In genomic region chr14:34980337-34980900, GRCh38 we compare ENCODE assay signal across 10 cellular contexts. TPM values are rescaled to one million over a fixed set of nuclear protein-coding genes. Genes with fewer than 3 reads are reported as not detected.
A peak's percentile ranks its signal among the peaks of the same experiment; 100 is the strongest.
DNase-seq lines count a peak whose midpoint lies in the region; ATAC-seq, FAIRE-seq and TF ChIP-seq lines count a peak whose summit lies in the region.
"Had no signal": no experiment of that assay in that cellular context is flagged by ENCODE, and none has a peak within 500 bp of the region (broad histone marks: within the 10 kb centered on the region; RNA-seq: fewer than 3 reads in every experiment).

No MANE protein-coding gene starts in this region.

- H3K23ac ChIP-seq in H1 (ENCODE audit: insufficient read length), result no peak overlapping the region

- no peak overlapping the region for H2BK20ac ChIP-seq in H1 (ENCODE audit: low read length)

- H3K36me3 ChIP-seq in CD8-positive, alpha-beta T cell (ENCODE audit: insufficient read depth, low read length), result no peaks in the 10 kb centered on the region
- H3K36me3 ChIP-seq in MM.1S (replicated peaks; ENCODE audit: insufficient read depth, low read length) (no peaks in the 10 kb centered on the region), H1 (ENCODE audit: control insufficient read depth in 2 of 4, insufficient read depth in 4 of 4, low read length in 3 of 4) (no peaks in the 10 kb centered on the region), neuron (ENCODE audit: insufficient read depth, low read length) (peaks cover 3% of the 10 kb centered on the region)
- H3K36me3 ChIP-seq: gastroesophageal sphincter, tibial nerve had no signal

- H3K4me1 ChIP-seq in CD8-positive, alpha-beta T cell (ENCODE audit: insufficient read depth, low read length), result peaks cover 32% of the 10 kb centered on the region
- H3K4me1 ChIP-seq in MM.1S (ENCODE audit: low read length), result 0 out of 2 replicates have a peak, but pooled peaks cover 8% of the 10 kb centered on the region
- peaks cover 0 to 5% (median 2%) of the 10 kb centered on the region in 4 experiments; a peak in 3 of 7 replicates for H3K4me1 ChIP-seq in H1 (replicated peaks in 1 of 4; ENCODE audit: control insufficient read depth in 3 of 4, insufficient read depth in 4 of 4, low read length in 3 of 4)
- H3K4me1 ChIP-seq in neuron (ENCODE audit: insufficient read depth, low read length), result peaks cover 20% of the 10 kb centered on the region

- H3K56ac ChIP-seq in H1 (replicated peaks; ENCODE audit: insufficient read length, low read depth, low read length), result no peak overlapping the region

- H3K9ac ChIP-seq in MM.1S (ENCODE audit: low read length) (peak overlapping the region; percentile 55; the same call in 1 of the 2 replicates), H1 (replicated peaks in 1 of 4; ENCODE audit: extremely low read depth in 1 of 4, low read depth in 3 of 4, low read length in 3 of 4) (no peak overlapping the region)

- peaks cover 17% of the 10 kb centered on the region for H3F3A ChIP-seq in MM.1S (ENCODE audit: insufficient read depth, low read length)

- no peak overlapping the region for H3K27ac Mint-ChIP-seq in CD8-positive, alpha-beta T cell

- H3K14ac ChIP-seq in H1 (ENCODE audit: insufficient read length), result no peak overlapping the region

- peaks cover 20% of the 10 kb centered on the region for H3K36me3 Mint-ChIP-seq in CD8-positive, alpha-beta T cell

- no peak overlapping the region for H4K91ac ChIP-seq in H1 (replicated peaks; ENCODE audit: insufficient read length, low read length)

- FAIRE-seq in H1 (lab: Jason Lieb, UNC), result no peak

- TF ChIP-seq RAD21 in H1 (IDR thresholded peaks at IDR 0.05 in 1 of 2, conservative IDR thresholded peaks at IDR 0.05 in 1 of 2; ENCODE audit: low read depth in 2 of 2, low read length in 2 of 2), result no peak

- H3K27me3 Mint-ChIP-seq in CD8-positive, alpha-beta T cell (ENCODE audit: low read depth), result no peaks in the 10 kb centered on the region

- H3K4me2 ChIP-seq in MM.1S (ENCODE audit: low read depth, low read length) (peak overlapping the region; percentile 87; the same call in 1 of the 2 replicates), H1 (ENCODE audit: insufficient read depth in 1 of 2, low read depth in 2 of 2, low read length in 2 of 2) (peak overlapping the region; percentile 73 to 98; a peak in 3 of 4 replicates)

- H3K9me2 ChIP-seq in MM.1S (replicated peaks; ENCODE audit: insufficient read depth, low read length), result no peaks in the 10 kb centered on the region

- no peak for TF ChIP-seq POLR2A in H1 (IDR thresholded peaks at IDR 0.05; ENCODE audit: control extremely low read depth in 1 of 2, low read depth in 2 of 2, low read length in 2 of 2)

- no peak overlapping the region for H2BK5ac ChIP-seq in H1 (ENCODE audit: low read depth, low read length)

- no peak for ATAC-seq in CD8-positive, alpha-beta T cell
- ATAC-seq: gastroesophageal sphincter had no signal

- H2AK5ac ChIP-seq in H1 (ENCODE audit: low read depth, low read length), result no peak overlapping the region

- H4K20me1 ChIP-seq in MM.1S (ENCODE audit: insufficient read depth, low read length), result no peaks in the 10 kb centered on the region
- no peaks in the 10 kb centered on the region for H4K20me1 ChIP-seq in H1 (replicated peaks in 1 of 2; ENCODE audit: control insufficient read depth in 1 of 2, insufficient read depth in 2 of 2, low read length in 2 of 2)

- H3K27me3 ChIP-seq in CD8-positive, alpha-beta T cell (ENCODE audit: insufficient read depth, low read length), result no peaks in the 10 kb centered on the region
- H3K27me3 ChIP-seq in MM.1S (replicated peaks; ENCODE audit: insufficient read depth, low read length) (no peaks in the 10 kb centered on the region), H1 (replicated peaks in 1 of 4; ENCODE audit: control insufficient read depth in 3 of 4, extremely low read depth in 1 of 4, insufficient read depth in 3 of 4, low read length in 3 of 4) (no peaks in the 10 kb centered on the region), neuron (ENCODE audit: insufficient read depth, low read length) (no peaks in the 10 kb centered on the region)
- H3K27me3 ChIP-seq: gastroesophageal sphincter, tibial nerve had no signal

- H2AFZ ChIP-seq in MM.1S (ENCODE audit: low read length) (no peak overlapping the region), H1 (ENCODE audit: low read length) (no peak overlapping the region), neuron (ENCODE audit: low read depth, low read length) (peak overlapping the region; percentile 70)

- no peak overlapping the region for H2BK120ac ChIP-seq in H1 (replicated peaks; ENCODE audit: low read depth, low read length)

- no peak overlapping the region for H2BK12ac ChIP-seq in H1 (ENCODE audit: low read depth, low read length)

- intact Hi-C loops in CD8-positive, alpha-beta T cell (cut with DNase I, micrococcal nuclease), result loop anchor here (5.0 kb wide), 8 partner anchors 268 to 1342 kb away; partner anchors contain the start of genes CFL2 (in 2 of the 2), SPTSSA (in 2 of the 2), EAPP (in 1 of the 2) and MBIP (in 1 of the 2)

- no peak for DNase-seq in CD8-positive, alpha-beta T cell
- DNase-seq in MM.1S, result no peak
- no peak for DNase-seq in H1 (ENCODE audit: low read depth in 1 of 2, low spot score in 2 of 2)
- DNase-seq in amygdala (lab: John Stamatoyannopoulos, UW), result no peak
- DNase-seq in kidney glomerular epithelial cell (lab: John Stamatoyannopoulos, UW), result no peak
- no peak for DNase-seq in NCI-H226
- DNase-seq in activated CD4-positive, alpha-beta T cell treated with anti-CD3 and anti-CD28 coated beads for 1 hour, result no peak

- peaks cover 5% of the 10 kb centered on the region; the same call in 1 of the 2 replicates for H3K79me1 ChIP-seq in H1 (ENCODE audit: low read depth, low read length)

- H3K18ac ChIP-seq in H1 (ENCODE audit: extremely low read depth, low read length), result no peak overlapping the region

- no peak overlapping the region for H4K5ac ChIP-seq in H1 (ENCODE audit: insufficient read length, low read depth, low read length)

- H3K9me3 Mint-ChIP-seq in CD8-positive, alpha-beta T cell, result no peaks in the 10 kb centered on the region

- no peak overlapping the region for H3K27ac ChIP-seq in CD8-positive, alpha-beta T cell (ENCODE audit: low read depth, low read length)
- H3K27ac ChIP-seq in MM.1S (ENCODE audit: low read length) (peak overlapping the region; percentile 98; the same call in 1 of the 2 replicates), H1 (ENCODE audit: low read depth, low read length) (no peak overlapping the region)

- no peaks in the 10 kb centered on the region for H3K9me3 ChIP-seq in CD8-positive, alpha-beta T cell (ENCODE audit: low read length)
- H3K9me3 ChIP-seq in MM.1S (replicated peaks; ENCODE audit: insufficient read depth, low read length) (no peaks in the 10 kb centered on the region), H1 (ENCODE audit: insufficient read depth in 2 of 2, low read depth in 1 of 2, low read length in 1 of 2) (no peaks in the 10 kb centered on the region), neuron (ENCODE audit: low read length) (no peaks in the 10 kb centered on the region)
- H3K9me3 ChIP-seq: gastroesophageal sphincter, tibial nerve had no signal

- H3K4ac ChIP-seq in H1 (replicated peaks; ENCODE audit: insufficient read length, low read depth, low read length), result no peak overlapping the region

- no peak for TF ChIP-seq EP300 in H1 (IDR thresholded peaks at IDR 0.05; ENCODE audit: borderline replicate concordance in 1 of 2, low read depth in 2 of 2, low read length in 2 of 2)

- H3K79me2 ChIP-seq in MM.1S (ENCODE audit: low read length) (peaks cover 52% of the 10 kb centered on the region), H1 (ENCODE audit: control insufficient read depth in 1 of 2, insufficient read depth in 2 of 2, low read length in 2 of 2) (peaks cover 0 to 63% of the 10 kb centered on the region in 2 experiments; a peak in 2 of 4 replicates)

- H3K4me3 Mint-ChIP-seq in CD8-positive, alpha-beta T cell, result peak overlapping the region; percentile 22

- 0 out of 2 replicates have a peak overlapping the region, but pooled peaks have one; percentile 1 for H4K8ac ChIP-seq in H1 (ENCODE audit: extremely low read depth, insufficient read depth, low read length)

- H2BK15ac ChIP-seq in H1 (ENCODE audit: low read length), result no peak overlapping the region

- CTCF ChIA-PET in CD8-positive, alpha-beta T cell (lab: Charles Lee), result interaction anchor here (0.7 to 1.7 kb wide), 11 partner anchors 12 to 140 kb away, joined by 3 to 5 read pairs (median 4); partner anchors contain the start of gene BAZ1A
- CTCF ChIA-PET in H1 (lab: Charles Lee; ENCODE audit: partially characterized antibody), result interaction anchor here (0.6 to 1.9 kb wide), 8 partner anchors 9 to 442 kb away, joined by 3 to 7 read pairs (median 4); partner anchors contain the start of gene BAZ1A

- TF ChIP-seq CTCF in CD8-positive, alpha-beta T cell (IDR thresholded peaks at IDR 0.05), result no peak
- TF ChIP-seq CTCF in MM.1S (IDR thresholded peaks at IDR 0.05; ENCODE audit: low read length), result no peak
- TF ChIP-seq CTCF in H1 (IDR thresholded peaks at IDR 0.05; ENCODE audit: control extremely low read depth in 1 of 3, insufficient read depth in 1 of 3, low read depth in 1 of 3, low read length in 3 of 3), result no peak

- POLR2A ChIA-PET in CD8-positive, alpha-beta T cell (lab: Charles Lee), result interaction anchor here (2.0 to 5.2 kb wide), 4 partner anchors 19 to 423 kb away, joined by 7 to 73 read pairs (median 10); partner anchors contain the start of gene BAZ1A
- POLR2A ChIA-PET in H1 (lab: Charles Lee; ENCODE audit: partially characterized antibody), result interaction anchor here (0.6 to 2.4 kb wide), 5 partner anchors 12 to 673 kb away, joined by 3 to 8 read pairs (median 3); partner anchors contain the start of genes PPP2R3C and PRORP

- peak overlapping the region; percentile 82 for H3K4me3 ChIP-seq in CD8-positive, alpha-beta T cell (ENCODE audit: low read depth, low read length)
- H3K4me3 ChIP-seq in MM.1S (ENCODE audit: low read length) (peak overlapping the region; percentile 74), H1 (ENCODE audit: extremely low read depth in 1 of 4, insufficient read depth in 2 of 4, low read depth in 3 of 4, low read length in 4 of 4) (peak overlapping the region; percentile 76 to 84 (median 79); a peak in 5 of 8 replicates), neuron (ENCODE audit: low read length) (peak overlapping the region; percentile 77)

- 93% methylated on average over 11 of the region's 11 CpGs; no CpG with 5 or more reads in 1 of the 2 experiments for WGBS in H1 (ENCODE audit: extremely low coverage in 1 of 2, insufficient coverage in 1 of 2, insufficient read length in 1 of 2, insufficient replicate concordance in 2 of 2, low coverage in 1 of 2, low lambda C conversion rate in 2 of 2, missing lambda C conversion rate in 1 of 2), 2 experiments

- H3K23me2 ChIP-seq in H1 (ENCODE audit: low read depth, low read length), result peaks cover 12% of the 10 kb centered on the region

- H3K4me1 Mint-ChIP-seq in CD8-positive, alpha-beta T cell (ENCODE audit: low read depth), result peaks cover 27% of the 10 kb centered on the region

RNA-seq across cellular contexts. Expression of gene SRP54, which starts 2.4 kb away (rescaled TPM):
- total RNA-seq in CD8-positive, alpha-beta T cell, result 10 to 100 TPM; 40.4 to 42.4 TPM
- 60.0 and 61.2 TPM in 2 replicates for total RNA-seq in H1 (2021; fragmentation: NEBNext Ultra II Directional; extraction: Animal tissue kit (Norgen Biotek cat#: 25700))
- 19.7 and 25.7 TPM in 2 replicates for polyA plus RNA-seq in H1 (2011; rRNA removed)
- polyA plus RNA-seq in H1 (2011; cell fraction: cytosol; rRNA removed), result 29.8 TPM
- polyA plus RNA-seq in H1 (2011; cell fraction: nucleus; rRNA removed), result 18.5 TPM
- polyA plus RNA-seq in H1 (2012, experiment 1 of 2), result 44.7 to 74.3 TPM (median 48.0 TPM) in 4 replicates
- polyA plus RNA-seq in H1 (2012, experiment 2 of 2), result 5.3 TPM
- 45.0 TPM for polyA plus RNA-seq in H1 (2013, experiment 1 of 2)
- polyA plus RNA-seq in H1 (2013, experiment 2 of 2), result 44.8 TPM
- polyA minus RNA-seq in H1 (2011; rRNA and poly(A)+ RNA removed), result 16.6 and 24.6 TPM in 2 replicates
- 14.6 TPM for polyA minus RNA-seq in H1 (2011; cell fraction: cytosol; rRNA and poly(A)+ RNA removed)
- polyA minus RNA-seq in H1 (2011; cell fraction: nucleus; rRNA and poly(A)+ RNA removed), result 21.7 TPM
